18 cellular contexts compared by ENCODE assay signal in genomic region chr7:105102557-105103352, GRCh38.
DNase-seq lines count a peak whose midpoint lies in the region; ATAC-seq and TF ChIP-seq lines count a peak whose summit lies in the region.
"Had no signal": no experiment of that assay in that cellular context is flagged by ENCODE, and none has a peak within 500 bp of the region (broad histone marks: within the 10 kb centered on the region; RNA-seq: fewer than 3 reads in every experiment).

No MANE protein-coding gene starts in this region.

- CTCF ChIA-PET in activated CD8-positive, alpha-beta memory T cell treated with anti-CD3 and anti-CD28 coated beads, Interleukin-2, amount 10 ng/mL, durations not matched to agents 7 days and 5 days (lab: Charles Lee), result no interaction called here
- CTCF ChIA-PET in SK-N-SH (lab: Yijun Ruan, JAX), result interaction anchor here (0.9 to 1.2 kb wide), 3 partner anchors 9 to 122 kb away, joined by 3 read pairs; no protein-coding TSS in a partner anchor

- H2AFZ ChIP-seq in SK-N-SH (ENCODE audit: low read depth), result no peak overlapping the region

- peaks cover 52% of the 10 kb centered on the region; the same call in 1 of the 2 replicates for H3K79me2 ChIP-seq in SK-N-SH (ENCODE audit: insufficient read depth)

- TF ChIP-seq EP300 in SK-N-SH (IDR thresholded peaks at IDR 0.05; ENCODE audit: borderline replicate concordance in 1 of 2, low read depth in 1 of 2, low read length in 1 of 2), result no peak; a peak in 1 of 4 replicates

- H3K4me1 ChIP-seq in SK-N-SH (ENCODE audit: control insufficient read depth in 1 of 2, insufficient read depth in 2 of 2, low read depth in 1 of 2, low read length in 1 of 2), result peaks cover 22 to 33% of the 10 kb centered on the region in 2 experiments; a peak in 3 of 4 replicates

- DNase-seq in activated CD8-positive, alpha-beta memory T cell treated with anti-CD3 and anti-CD28 coated beads, Interleukin-2, amount 10 ng/mL, durations not matched to agents 7 days and 5 days, result no peak
- no peak for DNase-seq in activated CD8-positive, alpha-beta memory T cell treated with anti-CD3 and anti-CD28 coated beads for 24 hours
- peak; percentile 45 for DNase-seq in SK-N-SH
- DNase-seq in chondrocyte (ENCODE audit: low spot score), result no peak
- DNase-seq in natural killer cell treated with Interleukin-12 subunit alpha and Interleukin-12 subunit beta and Interleukin-15 and Interleukin-18, amount 100 ng/mL, for 72 hours (ENCODE audit: low spot score), result no peak
- no peak for DNase-seq in OCI-M1 (lab: John Stamatoyannopoulos, UW)
- DNase-seq in OCI-M2 (lab: John Stamatoyannopoulos, UW; ENCODE audit: unreplicated experiment), result no peak
- no peak for DNase-seq in ACHN
- DNase-seq: central memory CD4-positive, alpha-beta T cell; GOT3; islet precursor cell; NCI-H2029 treated with DMSO at 0.1 percent for 48 hours; NCI-H526; ovary; stimulated activated CD4-positive, alpha-beta T cell treated with anti-CD3 and anti-CD28 coated beads, Interleukin-4, amount 100 ng/mL, for 4 hours; trophoblast cell had no signal

- H3K27ac ChIP-seq in SK-N-SH (ENCODE audit: low read depth in 2 of 2, low read length in 1 of 2), result peak overlapping the region; percentile 37 to 80
- H3K27ac ChIP-seq: ovary had no signal

- H3K36me3 Mint-ChIP-seq in activated CD8-positive, alpha-beta memory T cell treated with anti-CD3 and anti-CD28 coated beads, Interleukin-2, amount 10 ng/mL, durations not matched to agents 7 days and 5 days, result peaks cover 62% of the 10 kb centered on the region
- H3K36me3 Mint-ChIP-seq in chondrocyte (ENCODE audit: low read depth), result peaks cover 18% of the 10 kb centered on the region
- peaks cover 23% of the 10 kb centered on the region for H3K36me3 Mint-ChIP-seq in natural killer cell treated with Interleukin-12 subunit alpha and Interleukin-12 subunit beta and Interleukin-15 and Interleukin-18, amount 100 ng/mL, for 72 hours

- no peaks in the 10 kb centered on the region for H3K27me3 Mint-ChIP-seq in activated CD8-positive, alpha-beta memory T cell treated with anti-CD3 and anti-CD28 coated beads, Interleukin-2, amount 10 ng/mL, durations not matched to agents 7 days and 5 days
- H3K27me3 Mint-ChIP-seq in chondrocyte (ENCODE audit: low read depth), result no peaks in the 10 kb centered on the region
- H3K27me3 Mint-ChIP-seq in natural killer cell treated with Interleukin-12 subunit alpha and Interleukin-12 subunit beta and Interleukin-15 and Interleukin-18, amount 100 ng/mL, for 72 hours, result no peaks in the 10 kb centered on the region

- POLR2A ChIA-PET in SK-N-SH (lab: Yijun Ruan, JAX), result interaction anchor here (0.9 kb wide), 1 partner anchor 119 kb away, joined by 4 read pairs; no protein-coding TSS in a partner anchor

- peaks cover 80% of the 10 kb centered on the region for H3F3A ChIP-seq in SK-N-SH (replicated peaks; ENCODE audit: insufficient read depth)

- no peak for ATAC-seq in activated CD8-positive, alpha-beta memory T cell treated with anti-CD3 and anti-CD28 coated beads, Interleukin-2, amount 10 ng/mL, durations not matched to agents 7 days and 5 days
- no peak for ATAC-seq in natural killer cell treated with Interleukin-12 subunit alpha and Interleukin-12 subunit beta and Interleukin-15 and Interleukin-18, amount 100 ng/mL, for 72 hours
- ATAC-seq: Panc1 had no signal

- 57% methylated on average over 4 of the region's 4 CpGs for WGBS in SK-N-SH (ENCODE audit: low lambda C conversion rate)

- TF ChIP-seq RAD21 in SK-N-SH (IDR thresholded peaks at IDR 0.05; ENCODE audit: low read length), result no peak

- no peak overlapping the region for H3K9ac ChIP-seq in SK-N-SH

- peaks cover 12% of the 10 kb centered on the region for H4K20me1 ChIP-seq in SK-N-SH (ENCODE audit: insufficient read depth)

- TF ChIP-seq CTCF in SK-N-SH (IDR thresholded peaks at IDR 0.05), result no peak
- TF ChIP-seq CTCF in chondrocyte (IDR thresholded peaks at IDR 0.05), result no peak

- H3K4me3 ChIP-seq in SK-N-SH (ENCODE audit: low read depth in 2 of 2, low read length in 1 of 2), result no peak overlapping the region
- H3K4me3 ChIP-seq: adrenal gland, ovary had no signal

- H3K9me2 ChIP-seq in SK-N-SH, result no peaks in the 10 kb centered on the region

- no peak overlapping the region for H3K4me2 ChIP-seq in SK-N-SH

- H3K36me3 ChIP-seq in SK-N-SH (replicated peaks in 1 of 2; ENCODE audit: control insufficient read depth in 1 of 2, insufficient read depth in 2 of 2, low read length in 1 of 2), result peaks cover 73 to 79% of the 10 kb centered on the region in 2 experiments
- H3K36me3 ChIP-seq: ovary had no signal

- H3K9me3 Mint-ChIP-seq in activated CD8-positive, alpha-beta memory T cell treated with anti-CD3 and anti-CD28 coated beads, Interleukin-2, amount 10 ng/mL, durations not matched to agents 7 days and 5 days (ENCODE audit: low read depth), result no peaks in the 10 kb centered on the region
- H3K9me3 Mint-ChIP-seq in chondrocyte (ENCODE audit: low read depth), result no peaks in the 10 kb centered on the region
- no peaks in the 10 kb centered on the region for H3K9me3 Mint-ChIP-seq in natural killer cell treated with Interleukin-12 subunit alpha and Interleukin-12 subunit beta and Interleukin-15 and Interleukin-18, amount 100 ng/mL, for 72 hours

- no peaks in the 10 kb centered on the region for H3K9me3 ChIP-seq in SK-N-SH
- H3K9me3 ChIP-seq: adrenal gland, ovary had no signal

- in situ Hi-C loops in ACHN (cut with HindIII; ENCODE audit: low pct_ligation_motif_present, low pct_unique_long_range_greater_than_20kb, low sequenced_read_pairs), result no loop called here

- no peak overlapping the region for H3K4me3 Mint-ChIP-seq in activated CD8-positive, alpha-beta memory T cell treated with anti-CD3 and anti-CD28 coated beads, Interleukin-2, amount 10 ng/mL, durations not matched to agents 7 days and 5 days
- no peak overlapping the region for H3K4me3 Mint-ChIP-seq in chondrocyte (ENCODE audit: unreplicated experiment)
- no peak overlapping the region for H3K4me3 Mint-ChIP-seq in natural killer cell treated with Interleukin-12 subunit alpha and Interleukin-12 subunit beta and Interleukin-15 and Interleukin-18, amount 100 ng/mL, for 72 hours

- H3K27ac Mint-ChIP-seq in activated CD8-positive, alpha-beta memory T cell treated with anti-CD3 and anti-CD28 coated beads, Interleukin-2, amount 10 ng/mL, durations not matched to agents 7 days and 5 days, result peak overlapping the region; percentile 43
- peak overlapping the region; percentile 55 for H3K27ac Mint-ChIP-seq in chondrocyte (ENCODE audit: unreplicated experiment)
- peak overlapping the region; percentile 69 to 71 for H3K27ac Mint-ChIP-seq in natural killer cell treated with Interleukin-12 subunit alpha and Interleukin-12 subunit beta and Interleukin-15 and Interleukin-18, amount 100 ng/mL, for 72 hours

- no peaks in the 10 kb centered on the region for H3K27me3 ChIP-seq in SK-N-SH (ENCODE audit: insufficient read depth)
- H3K27me3 ChIP-seq: adrenal gland, ovary had no signal

- peaks cover 50% of the 10 kb centered on the region for H3K4me1 Mint-ChIP-seq in activated CD8-positive, alpha-beta memory T cell treated with anti-CD3 and anti-CD28 coated beads, Interleukin-2, amount 10 ng/mL, durations not matched to agents 7 days and 5 days
- H3K4me1 Mint-ChIP-seq in chondrocyte (ENCODE audit: low read depth), result peaks cover 51% of the 10 kb centered on the region
- peaks cover 20 to 23% of the 10 kb centered on the region in 2 donors for H3K4me1 Mint-ChIP-seq in natural killer cell treated with Interleukin-12 subunit alpha and Interleukin-12 subunit beta and Interleukin-15 and Interleukin-18, amount 100 ng/mL, for 72 hours (ENCODE audit: low read depth in 2 of 2)

TF ChIP-seq in SK-N-SH, 30 proteins besides CTCF, POLR2A, EP300 and RAD21:
- peak; percentile 6; the same call in 1 of the 2 replicates for TF ChIP-seq TCF12 (IDR thresholded peaks at IDR 0.05)
- TF ChIP-seq POLR2AphosphoS5 (IDR thresholded peaks at IDR 0.05; ENCODE audit: low read depth, low read length), result peak; percentile 30; the same call in 1 of the 2 replicates
- no peak for TF ChIP-seq FOSL2 (IDR thresholded peaks at IDR 0.05; ENCODE audit: borderline replicate concordance, low read depth)
- TF ChIP-seq MAX (IDR thresholded peaks at IDR 0.05; ENCODE audit: low read depth), result no peak
- no peak for TF ChIP-seq SMC3 (IDR thresholded peaks at IDR 0.05; ENCODE audit: low read depth, low read length)
- no peak for TF ChIP-seq FOXM1 (IDR thresholded peaks at IDR 0.05; ENCODE audit: low read depth)
- TF ChIP-seq EZH2phosphoT487 (IDR thresholded peaks at IDR 0.05; ENCODE audit: borderline replicate concordance, low read depth), result no peak
- TF ChIP-seq MEF2A (IDR thresholded peaks at IDR 0.05; ENCODE audit: borderline replicate concordance, low read depth), result no peak
- TF ChIP-seq GATA2 (CRISPR knock-in tag; IDR thresholded peaks at IDR 0.05), result peak; percentile 58; the same call in 1 of the 2 replicates
- TF ChIP-seq RCOR1 (IDR thresholded peaks at IDR 0.05; ENCODE audit: low read length), result peak; percentile 46; the same call in 1 of the 2 replicates
